1 cellular context compared by ENCODE assay signal in genomic region chr3:126365351-126366274, GRCh38.
TF ChIP-seq lines count a peak whose summit lies in the region.

No MANE protein-coding gene starts in this region.

TF ChIP-seq in HepG2, 621 proteins besides CTCF, POLR2A, EP300 and RAD21:
- peak; percentile 44; the same call in 1 of the 2 replicates for TF ChIP-seq HIC2 (CRISPR knock-in tag; IDR thresholded peaks at IDR 0.05; ENCODE audit: low read depth)
- TF ChIP-seq EEA1 (CRISPR knock-in tag; IDR thresholded peaks at IDR 0.05; ENCODE audit: borderline replicate concordance): no peak
- TF ChIP-seq ZNF709 (CRISPR knock-in tag; IDR thresholded peaks at IDR 0.05): no peak
- peak; percentile 38 for TF ChIP-seq TEAD3 (CRISPR knock-in tag; optimal IDR thresholded peaks at IDR 0.05; ENCODE audit: borderline replicate concordance)
- TF ChIP-seq STAG1 (CRISPR knock-in tag; IDR thresholded peaks at IDR 0.05): peak; percentile 80
- no peak for TF ChIP-seq KLF11 (CRISPR knock-in tag; IDR thresholded peaks at IDR 0.05)
- no peak for TF ChIP-seq ZNF12 (CRISPR knock-in tag; IDR thresholded peaks at IDR 0.05)
- TF ChIP-seq FOXO1 (CRISPR knock-in tag; IDR thresholded peaks at IDR 0.05): 0 out of 2 replicates have a peak, but pooled peaks have one; percentile 15
- peak; percentile 36; the same call in 1 of the 2 replicates for TF ChIP-seq SMC3 (IDR thresholded peaks at IDR 0.05; ENCODE audit: low read length)
